ENCODE assay signal across 17 cellular contexts in the genomic region with DNA sequence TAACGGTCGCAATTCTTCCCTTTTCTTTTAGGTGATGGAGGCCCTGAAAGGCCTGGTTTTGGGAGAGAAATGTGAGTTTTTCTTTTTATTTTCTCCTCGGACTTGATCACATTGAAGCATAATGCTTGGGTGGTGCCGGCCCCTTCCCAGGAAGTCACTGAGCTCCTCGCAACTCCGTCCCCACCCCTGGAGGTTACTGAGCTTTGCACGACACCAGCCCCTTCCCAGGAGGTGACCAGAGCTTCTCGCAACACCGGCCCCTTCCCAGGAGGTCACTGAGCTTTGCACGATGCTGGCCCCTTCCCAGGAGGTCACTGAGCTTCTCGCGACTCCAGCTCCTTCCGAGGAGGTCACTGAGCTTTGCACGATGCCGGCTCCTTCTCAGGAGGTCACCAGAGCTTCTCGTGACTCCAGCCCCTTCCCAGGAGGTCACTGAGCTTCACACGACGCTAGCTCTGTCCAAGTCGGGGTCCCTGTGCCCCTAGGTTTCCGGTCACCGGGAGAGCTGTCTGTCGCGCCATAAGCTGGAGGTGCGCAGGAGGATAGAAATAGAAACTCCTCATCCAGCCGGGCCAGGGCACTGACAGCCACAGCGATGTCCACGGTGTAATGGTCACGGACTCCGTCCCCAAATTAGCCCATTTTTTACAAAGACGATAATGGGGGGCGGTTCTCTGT.
A peak's percentile ranks its signal among the peaks of the same experiment; 100 is the strongest.
DNase-seq lines count a peak whose midpoint lies in the region; ATAC-seq, FAIRE-seq and TF ChIP-seq lines count a peak whose summit lies in the region.
"Had no signal": no experiment of that assay in that cellular context is flagged by ENCODE, and none has a peak within 500 bp of the region (broad histone marks: within the 10 kb centered on the region; RNA-seq: fewer than 3 reads in every experiment).

No MANE protein-coding gene starts in this region.

- no peak for FAIRE-seq in kidney (lab: Jason Lieb, UNC)
- FAIRE-seq: GM12892, H1 had no signal

- WGBS in right cardiac atrium, result 78% methylated on average over 31 of the region's 31 CpGs

- intact Hi-C loops in right cardiac atrium (cut with DNase I) (loop anchor here in 1 of 4 donors (10.0 kb wide), 1 partner anchor 63 kb away; no protein-coding TSS in a partner anchor), kidney (cut with DNase I) (no loop called here), sciatic nerve (cut with DNase I) (no loop called here)

- DNase-seq in right atrium auricular region (ENCODE audit: low spot score) (peak; percentile 44), right cardiac atrium (no peak), kidney (peak; percentile 41), sciatic nerve (ENCODE audit: low spot score) (peak; percentile 37), cerebellar nuclear complex (lab: John Stamatoyannopoulos, UW) (no peak), NAMALWA (ENCODE audit: low spot score) (no peak), CD1c-positive myeloid dendritic cell (ENCODE audit: extremely low spot score) (no peak), NCI-H2227 treated with DMSO at 0.1 percent for 48 hours (lab: John Stamatoyannopoulos, UW) (no peak)
- DNase-seq: C1 segment of cervical spinal cord; CD4-positive, alpha-beta memory T cell; DND-41; GDM1; HCEC 1CT; HFFc6 had no signal

- TF ChIP-seq CTCF in right atrium auricular region (IDR thresholded peaks at IDR 0.05) (no peak), kidney (IDR thresholded peaks at IDR 0.05; ENCODE audit: borderline replicate concordance, extremely low read depth, insufficient read depth) (no peak)

- H3K27ac ChIP-seq in right atrium auricular region (no peak overlapping the region), right cardiac atrium (ENCODE audit: low read length) (no peak overlapping the region), kidney (ENCODE audit: low read depth in 2 of 2, low read length in 2 of 2) (no peak overlapping the region)
- H3K27ac ChIP-seq: HL-60 had no signal

- H3K9ac ChIP-seq in kidney (ENCODE audit: low read length in 2 of 2), result no peak overlapping the region

- H3K9me3 ChIP-seq in right atrium auricular region (no peaks in the 10 kb centered on the region), right cardiac atrium (ENCODE audit: control insufficient read depth, low read length) (no peaks in the 10 kb centered on the region), kidney (ENCODE audit: control insufficient read depth in 1 of 2, low read length in 2 of 2) (no peaks in the 10 kb centered on the region)

- no peaks in the 10 kb centered on the region for H3K27me3 ChIP-seq in right atrium auricular region
- no peaks in the 10 kb centered on the region for H3K27me3 ChIP-seq in right cardiac atrium (ENCODE audit: control insufficient read depth, insufficient read depth)

- ATAC-seq in right cardiac atrium (no peak), sciatic nerve (no peak)

- H3K4me1 ChIP-seq in right atrium auricular region, result no peaks in the 10 kb centered on the region
- no peaks in the 10 kb centered on the region for H3K4me1 ChIP-seq in right cardiac atrium (ENCODE audit: control insufficient read depth, insufficient read depth, low read length)
- no peaks in the 10 kb centered on the region for H3K4me1 ChIP-seq in kidney (ENCODE audit: control insufficient read depth in 1 of 2, insufficient read depth in 1 of 2, low read depth in 1 of 2, low read length in 2 of 2)

- H3K36me3 ChIP-seq in right atrium auricular region, result no peaks in the 10 kb centered on the region
- no peaks in the 10 kb centered on the region for H3K36me3 ChIP-seq in kidney (ENCODE audit: control insufficient read depth in 1 of 2, insufficient read depth in 2 of 2, low read length in 2 of 2)

- H3K4me3 ChIP-seq in right atrium auricular region, result no peak overlapping the region
- no peak overlapping the region for H3K4me3 ChIP-seq in right cardiac atrium (ENCODE audit: low read length)
- H3K4me3 ChIP-seq in kidney (ENCODE audit: low read length in 2 of 2), result no peak overlapping the region

Comparison
In these comparisons a context has a peak if more than half of its experiments do, and no peak if none do; other contexts are left out.
1. DNase-seq: peak in right atrium auricular region (single experiment), kidney (single experiment) and sciatic nerve (single experiment); none in right cardiac atrium (0 of 3), cerebellar nuclear complex (0 of 2), NAMALWA (single experiment), CD1c-positive myeloid dendritic cell (single experiment) and NCI-H2227 treated with DMSO at 0.1 percent for 48 hours (single experiment).